ENCODE assay signal across 8 cellular contexts in genomic region chr4:167234388-167234881, GRCh38. TPM values are rescaled to one million over a fixed set of nuclear protein-coding genes. Genes with fewer than 3 reads are reported as not detected.
DNase-seq lines count a peak whose midpoint lies in the region; ATAC-seq and TF ChIP-seq lines count a peak whose summit lies in the region.

Gene SPOCK3, minus strand, starts transcription at chr4:167234494.

- H3K27ac ChIP-seq in OCI-LY3 (ENCODE audit: low read length) (no peak within 1 kb of the TSS), dorsolateral prefrontal cortex (peak within 1 kb of the TSS; percentile 69 to 97 (median 93)), right lobe of liver (no peak within 1 kb of the TSS), subcutaneous abdominal adipose tissue (ENCODE audit: low read depth, low read length) (no peak within 1 kb of the TSS)

- H3K9ac ChIP-seq in OCI-LY3 (ENCODE audit: low read length) (peak within 1 kb of the TSS; percentile 53), subcutaneous abdominal adipose tissue (ENCODE audit: low read length in 5 of 5) (no peak within 1 kb of the TSS)

- H3K4me2 ChIP-seq in OCI-LY3 (ENCODE audit: low read length) = peak within 1 kb of the TSS; percentile 92

- TF ChIP-seq CTCF in OCI-LY3 (IDR thresholded peaks at IDR 0.05; ENCODE audit: low read depth, low read length) (no peak), dorsolateral prefrontal cortex (IDR thresholded peaks at IDR 0.05 in 54 of 56, conservative IDR thresholded peaks at IDR 0.05 in 2 of 56; ENCODE audit: low read depth in 1 of 56, partially characterized antibody in 56 of 56) (peak in 3 of 56 donors; percentile 4 to 15 (median 5)), right lobe of liver (IDR thresholded peaks at IDR 0.05) (no peak)

- peak; percentile 24 for ATAC-seq in HG02610 (IDR thresholded peaks at IDR 0.05; ENCODE audit: unreplicated experiment)
- peak; percentile 90 to 92 (median 91) for ATAC-seq in right lobe of liver
- ATAC-seq in HG02571 (IDR thresholded peaks at IDR 0.05; ENCODE audit: unreplicated experiment) = no peak

- peak within 1 kb of the TSS; percentile 86 for H3K4me3 ChIP-seq in OCI-LY3 (ENCODE audit: low read length)
- H3K4me3 ChIP-seq in dorsolateral prefrontal cortex = peak within 1 kb of the TSS; percentile 42 to 87 (median 73)
- peak within 1 kb of the TSS; percentile 26 to 37 (median 30) for H3K4me3 ChIP-seq in right lobe of liver
- H3K4me3 ChIP-seq in subcutaneous abdominal adipose tissue (ENCODE audit: low read depth in 1 of 5, low read length in 5 of 5) = peak within 1 kb of the TSS; percentile 51 to 56 (median 55)

- H4K20me1 ChIP-seq in OCI-LY3 (ENCODE audit: insufficient read depth, low read length) = no peaks in the 10 kb centered on the region

- TF ChIP-seq POLR2A in right lobe of liver (IDR thresholded peaks at IDR 0.05) = no peak

- H2AFZ ChIP-seq in OCI-LY3 (ENCODE audit: low read depth, low read length) = peak within 1 kb of the TSS; percentile 37

- DNase-seq in EH (ENCODE audit: low read depth) (peak; percentile 5), dorsolateral prefrontal cortex (peak; percentile 36 to 89 (median 82)), right lobe of liver (peak in 2 of 3 donors; percentile 45 to 61)
- no peak for DNase-seq in activated CD4-positive, alpha-beta T cell treated with anti-CD3 and anti-CD28 coated beads, Interleukin-2, amount 50 U/mL, for 1 hour

- H3K36me3 ChIP-seq in OCI-LY3 (replicated peaks; ENCODE audit: low read depth, low read length) = no peaks in the 10 kb centered on the region
- H3K36me3 ChIP-seq in right lobe of liver = no peaks in the 10 kb centered on the region
- H3K36me3 ChIP-seq in subcutaneous abdominal adipose tissue (ENCODE audit: control insufficient read depth in 5 of 5, insufficient read depth in 5 of 5, low read length in 5 of 5) = no peaks in the 10 kb centered on the region

- H3K9me3 ChIP-seq in OCI-LY3 (ENCODE audit: insufficient read depth, low read length) = no peaks in the 10 kb centered on the region
- no peaks in the 10 kb centered on the region for H3K9me3 ChIP-seq in right lobe of liver
- no peaks in the 10 kb centered on the region for H3K9me3 ChIP-seq in subcutaneous abdominal adipose tissue (ENCODE audit: control insufficient read depth in 5 of 5, low read length in 5 of 5)

- peaks cover 7% of the 10 kb centered on the region for H3K4me1 ChIP-seq in OCI-LY3 (ENCODE audit: low read length)
- H3K4me1 ChIP-seq in right lobe of liver = peaks cover 0 to 7% (median under 1%) of the 10 kb centered on the region in 4 donors
- H3K4me1 ChIP-seq in subcutaneous abdominal adipose tissue (ENCODE audit: control insufficient read depth in 5 of 5, insufficient read depth in 5 of 5, low read length in 5 of 5) = peaks cover 2 to 22% (median 16%) of the 10 kb centered on the region in 5 donors

- peaks cover 39% of the 10 kb centered on the region for H3K27me3 ChIP-seq in OCI-LY3 (ENCODE audit: low read depth, low read length)
- H3K27me3 ChIP-seq in dorsolateral prefrontal cortex = peaks cover 0 to 30% (median 0%) of the 10 kb centered on the region in 45 donors
- peaks cover 0 to 11% of the 10 kb centered on the region in 2 donors for H3K27me3 ChIP-seq in right lobe of liver
- H3K27me3 ChIP-seq in subcutaneous abdominal adipose tissue (ENCODE audit: control insufficient read depth in 5 of 5, insufficient read depth in 4 of 5, low read length in 5 of 5) = peaks cover 8 to 31% (median 23%) of the 10 kb centered on the region in 5 donors

- intact Hi-C loops in dorsolateral prefrontal cortex (cut with DNase I) = loop anchor here (2.0 to 10.0 kb wide), 4 partner anchors 132 to 212 kb away; no protein-coding TSS in a partner anchor
- intact Hi-C loops in right lobe of liver (cut with DNase I) = no loop called here

- under 1% methylated on average over 21 of the region's 29 CpGs for WGBS in right lobe of liver (ENCODE audit: insufficient coverage, low coverage, low lambda C conversion rate, missing lambda C conversion rate)

- H3K79me2 ChIP-seq in OCI-LY3 (ENCODE audit: low read length) = no peaks in the 10 kb centered on the region

RNA-seq across cellular contexts. Expression of gene SPOCK3, which starts in this region (rescaled TPM):
- total RNA-seq in dorsolateral prefrontal cortex (100 to 1,000 TPM in 76 of 120 experiments, 10 to 100 TPM in 44; 36.8 to 343 (median 112) TPM), right lobe of liver (under 1 TPM in 3 of 6 experiments, not detected in 3; 0.27 to 0.95 (median 0.56) TPM)

Comparison
In these comparisons a context has a peak if more than half of its experiments do, and no peak if none do; other contexts are left out.
1. RNA of gene SPOCK3 (total RNA-seq): 36.8 to 343 TPM in dorsolateral prefrontal cortex; 0.27 to 0.95 TPM in right lobe of liver; every median in the first group is over 10 times any median in the second.
2. Peak in DNase-seq, ATAC-seq and H3K4me3 ChIP-seq in right lobe of liver; RNA of the gene not detected or under 1 TPM.
3. H3K27ac ChIP-seq: peak in dorsolateral prefrontal cortex (59 of 59); none in OCI-LY3 (single experiment), right lobe of liver (0 of 3) and subcutaneous abdominal adipose tissue (single experiment).
4. H3K4me3 ChIP-seq: peak in every context shown above with its lines; median percentile 86 in OCI-LY3; 73 in dorsolateral prefrontal cortex; 55 in subcutaneous abdominal adipose tissue; 30 in right lobe of liver.
5. intact Hi-C loops: an anchor here in dorsolateral prefrontal cortex (2.0 to 10.0 kb wide); none called in right lobe of liver.